ENCODE assay signal across 16 cellular contexts in genomic region chr14:34858765-34859164, GRCh38. TPM values are rescaled to one million over a fixed set of nuclear protein-coding genes. Genes with fewer than 3 reads are reported as not detected.
DNase-seq lines count a peak whose midpoint lies in the region; ATAC-seq lines count a peak whose summit lies in the region.
"Had no signal": no experiment of that assay in that cellular context is flagged by ENCODE, and none has a peak within 500 bp of the region (broad histone marks: within the 10 kb centered on the region; RNA-seq: fewer than 3 reads in every experiment).

No MANE protein-coding gene starts in this region.

- no peak for ATAC-seq in activated T-cell treated with anti-CD3 and anti-CD28 coated beads, Interleukin-2, amount 50 U/mL, for 72 hours (replicated peaks in 1 of 2)
- ATAC-seq in T-cell (replicated peaks in 1 of 4) (no peak), GM18873 (IDR thresholded peaks at IDR 0.05; ENCODE audit: low FRiP score, unreplicated experiment) (no peak)
- ATAC-seq in activated naive CD8-positive, alpha-beta T cell treated with anti-CD3 and anti-CD28 coated beads, Interleukin-2, amount 10 ng/mL, durations not matched to agents 7 days and 5 days (ENCODE audit: low read depth), result no peak
- no peak for ATAC-seq in naive thymus-derived CD8-positive, alpha-beta T cell
- ATAC-seq: HepG2, Panc1 had no signal

- peaks cover 14 to 24% of the 10 kb centered on the region in 2 donors for H3K36me3 Mint-ChIP-seq in activated T-cell treated with anti-CD3 and anti-CD28 coated beads, Interleukin-2, amount 50 U/mL, for 72 hours (ENCODE audit: insufficient read depth in 2 of 2)
- peaks cover 39% of the 10 kb centered on the region for H3K36me3 Mint-ChIP-seq in T-cell
- H3K36me3 Mint-ChIP-seq in activated naive CD8-positive, alpha-beta T cell treated with anti-CD3 and anti-CD28 coated beads, Interleukin-2, amount 10 ng/mL, durations not matched to agents 7 days and 5 days, result peaks cover 50% of the 10 kb centered on the region
- H3K36me3 Mint-ChIP-seq in naive thymus-derived CD8-positive, alpha-beta T cell, result peaks cover 9 to 54% (median 29%) of the 10 kb centered on the region in 3 donors

- POLR2A ChIA-PET in T-cell (lab: Charles Lee), result interaction anchor here in 1 of 2 donors (0.9 kb wide), 1 partner anchor 25 kb away, joined by 4 read pairs; no protein-coding TSS in a partner anchor
- POLR2A ChIA-PET in activated naive CD8-positive, alpha-beta T cell treated with anti-CD3 and anti-CD28 coated beads, Interleukin-2, amount 10 ng/mL, durations not matched to agents 7 days and 5 days (lab: Charles Lee), result interaction anchor here (1.5 to 2.1 kb wide), 2 partner anchors 11 to 16 kb away, joined by 4 to 10 read pairs; partner anchors contain the start of gene BAZ1A
- POLR2A ChIA-PET in naive thymus-derived CD8-positive, alpha-beta T cell (lab: Charles Lee), result interaction anchor here (0.8 kb wide), 1 partner anchor 544 kb away, joined by 3 read pairs; no protein-coding TSS in a partner anchor

- H3K9me3 Mint-ChIP-seq in activated T-cell treated with anti-CD3 and anti-CD28 coated beads, Interleukin-2, amount 50 U/mL, for 72 hours, result no peaks in the 10 kb centered on the region
- peaks cover 0 to 7% (median 6%) of the 10 kb centered on the region in 3 donors for H3K9me3 Mint-ChIP-seq in T-cell
- H3K9me3 Mint-ChIP-seq in activated naive CD8-positive, alpha-beta T cell treated with anti-CD3 and anti-CD28 coated beads, Interleukin-2, amount 10 ng/mL, durations not matched to agents 7 days and 5 days, result peaks cover 5% of the 10 kb centered on the region
- H3K9me3 Mint-ChIP-seq in naive thymus-derived CD8-positive, alpha-beta T cell, result peaks cover 0 to 15% (median 2%) of the 10 kb centered on the region in 9 donors

- H3K4me3 Mint-ChIP-seq in activated T-cell treated with anti-CD3 and anti-CD28 coated beads, Interleukin-2, amount 50 U/mL, for 72 hours, result no peak overlapping the region
- H3K4me3 Mint-ChIP-seq in T-cell, result no peak overlapping the region
- no peak overlapping the region for H3K4me3 Mint-ChIP-seq in activated naive CD8-positive, alpha-beta T cell treated with anti-CD3 and anti-CD28 coated beads, Interleukin-2, amount 10 ng/mL, durations not matched to agents 7 days and 5 days
- H3K4me3 Mint-ChIP-seq in naive thymus-derived CD8-positive, alpha-beta T cell, result peak overlapping the region in 3 of 10 donors; percentile 26 to 52 (median 28)
- H3K4me3 Mint-ChIP-seq: CD14-positive monocyte had no signal

- H3K4me1 Mint-ChIP-seq in activated T-cell treated with anti-CD3 and anti-CD28 coated beads, Interleukin-2, amount 50 U/mL, for 72 hours (ENCODE audit: low read depth), result peaks cover 20% of the 10 kb centered on the region
- peaks cover 43 to 46% (median 43%) of the 10 kb centered on the region in 3 donors for H3K4me1 Mint-ChIP-seq in T-cell
- peaks cover 30% of the 10 kb centered on the region for H3K4me1 Mint-ChIP-seq in activated naive CD8-positive, alpha-beta T cell treated with anti-CD3 and anti-CD28 coated beads, Interleukin-2, amount 10 ng/mL, durations not matched to agents 7 days and 5 days
- H3K4me1 Mint-ChIP-seq in naive thymus-derived CD8-positive, alpha-beta T cell, result peaks cover 16 to 50% (median 44%) of the 10 kb centered on the region in 4 donors

- no peaks in the 10 kb centered on the region for H3K27me3 Mint-ChIP-seq in activated T-cell treated with anti-CD3 and anti-CD28 coated beads, Interleukin-2, amount 50 U/mL, for 72 hours (ENCODE audit: low read depth)
- no peaks in the 10 kb centered on the region for H3K27me3 Mint-ChIP-seq in T-cell
- no peaks in the 10 kb centered on the region for H3K27me3 Mint-ChIP-seq in activated naive CD8-positive, alpha-beta T cell treated with anti-CD3 and anti-CD28 coated beads, Interleukin-2, amount 10 ng/mL, durations not matched to agents 7 days and 5 days
- H3K27me3 Mint-ChIP-seq in naive thymus-derived CD8-positive, alpha-beta T cell, result no peaks in the 10 kb centered on the region

- CTCF ChIA-PET in T-cell (lab: Charles Lee), result no interaction called here

- H3K27ac Mint-ChIP-seq in activated T-cell treated with anti-CD3 and anti-CD28 coated beads, Interleukin-2, amount 50 U/mL, for 72 hours, result peak overlapping the region; percentile 14
- peak overlapping the region; percentile 67 to 75 for H3K27ac Mint-ChIP-seq in T-cell
- peak overlapping the region; percentile 71 for H3K27ac Mint-ChIP-seq in activated naive CD8-positive, alpha-beta T cell treated with anti-CD3 and anti-CD28 coated beads, Interleukin-2, amount 10 ng/mL, durations not matched to agents 7 days and 5 days
- H3K27ac Mint-ChIP-seq in naive thymus-derived CD8-positive, alpha-beta T cell, result peak overlapping the region in 7 of 10 donors; percentile 13 to 79 (median 39)

- no peak for DNase-seq in activated T-cell treated with anti-CD3 and anti-CD28 coated beads, Interleukin-2, amount 50 U/mL, for 72 hours
- no peak for DNase-seq in activated T-cell treated with anti-CD3 and anti-CD28 coated beads for 4 hours
- DNase-seq in T-cell, result no peak
- DNase-seq in activated naive CD8-positive, alpha-beta T cell treated with anti-CD3 and anti-CD28 coated beads, Interleukin-2, amount 10 ng/mL, durations not matched to agents 7 days and 5 days, result no peak
- no peak for DNase-seq in naive thymus-derived CD8-positive, alpha-beta T cell
- DNase-seq in NOMO-1 (lab: John Stamatoyannopoulos, UW; ENCODE audit: unreplicated experiment in 2 of 2), result no peak
- DNase-seq: COR-L47, NCI-H1048, NCI-H146, NCI-H2081 treated with DMSO at 0.1 percent for 48 hours, NCI-H510A treated with DMSO at 0.1 percent for 48 hours, Right ventricle myocardium superior had no signal

RNA-seq across cellular contexts. Expression of gene BAZ1A, which starts 16.4 kb away (rescaled TPM):
- 10 to 100 TPM; 44.4 to 57.2 TPM for total RNA-seq in activated T-cell treated with anti-CD3 and anti-CD28 coated beads, Interleukin-2, amount 50 U/mL, for 72 hours
- total RNA-seq in T-cell, result 10 to 100 TPM; 38.0 to 56.2 (median 44.6) TPM
- total RNA-seq in activated naive CD8-positive, alpha-beta T cell treated with anti-CD3 and anti-CD28 coated beads, Interleukin-2, amount 10 ng/mL, durations not matched to agents 7 days and 5 days, result 10 to 100 TPM; 46.1 to 51.8 TPM
- 10 to 100 TPM; 44.5 to 47.5 TPM for total RNA-seq in naive thymus-derived CD8-positive, alpha-beta T cell
- polyA plus RNA-seq in naive thymus-derived CD8-positive, alpha-beta T cell, result 10 to 100 TPM in 1 of 3 donors, 1 to 10 TPM in 2; 8.5 to 10.7 (median 9.1) TPM

Comparison
In these comparisons a context has a peak if more than half of its experiments do, and no peak if none do; other contexts are left out.
1. H3K27ac Mint-ChIP-seq: peak in every context shown above with its lines; median percentile 71 in T-cell; 71 in activated naive CD8-positive, alpha-beta T cell treated with anti-CD3 and anti-CD28 coated beads, Interleukin-2, amount 10 ng/mL, durations not matched to agents 7 days and 5 days; 39 in naive thymus-derived CD8-positive, alpha-beta T cell; 14 in activated T-cell treated with anti-CD3 and anti-CD28 coated beads, Interleukin-2, amount 50 U/mL, for 72 hours.